Comparison of ENCODE assay signal across 26 cellular contexts in the genomic region with DNA sequence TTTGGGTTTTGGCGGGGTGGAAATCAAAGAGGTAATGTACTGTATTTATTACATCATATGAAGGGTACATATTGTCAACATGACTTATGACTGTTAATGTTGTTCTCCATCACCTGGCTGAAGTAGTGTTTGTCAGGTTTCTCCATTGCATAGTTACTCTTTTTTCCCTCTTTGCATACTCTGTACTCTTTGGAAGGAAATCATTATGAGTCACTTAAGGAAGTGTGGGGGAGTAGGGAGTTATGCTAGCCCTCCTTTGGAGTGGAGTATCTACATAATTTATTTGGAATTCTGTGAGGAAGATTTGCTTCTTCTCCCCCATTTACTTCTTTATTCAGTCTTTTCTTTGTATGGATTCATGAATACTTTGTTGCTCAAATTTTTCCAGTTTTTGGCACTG. TPM values are rescaled to one million over a fixed set of nuclear protein-coding genes. Genes with fewer than 3 reads are reported as not detected.
"Had no signal": no experiment of that assay in that cellular context is flagged by ENCODE, and none has a peak within 500 bp of the region (broad histone marks: within the 10 kb centered on the region; RNA-seq: fewer than 3 reads in every experiment).

No MANE protein-coding gene starts in this region.

- H3K27me3 ChIP-seq: right atrium auricular region had no signal

- H3K27ac Mint-ChIP-seq: activated CD4-positive, alpha-beta T cell treated with anti-CD3 and anti-CD28 coated beads for 36 hours; activated CD8-positive, alpha-beta T cell treated with anti-CD3 and anti-CD28 coated beads, Interleukin-2, amount 10 ng/mL, durations not matched to agents 7 days and 5 days; activated naive CD8-positive, alpha-beta T cell; activated T-cell treated with anti-CD3 and anti-CD28 coated beads, Interleukin-2, amount 50 U/mL, for 72 hours; natural killer cell treated with Interleukin-12 subunit alpha and Interleukin-12 subunit beta and Interleukin-15 and Interleukin-18, amount 100 ng/mL, for 72 hours; stimulated activated naive B cell treated with anti-CD40 and anti-IgM and Interleukin-4, amounts not matched to agents 10 μg/mL and 1 μg/mL and 100 μg/mL, for 72 hours had no signal

- H3K4me2 ChIP-seq: smooth muscle cell had no signal

- H3K4me1 Mint-ChIP-seq: activated CD4-positive, alpha-beta T cell treated with anti-CD3 and anti-CD28 coated beads for 36 hours had no signal

- H3K4me3 ChIP-seq: body of pancreas, coronary artery, dorsolateral prefrontal cortex, left ventricle myocardium inferior, lung, right atrium auricular region, smooth muscle cell, stomach, thyroid gland, upper lobe of left lung had no signal

- H3K9me3 ChIP-seq: body of pancreas, left ventricle myocardium inferior, right atrium auricular region, stomach, thyroid gland, upper lobe of left lung had no signal

- H3K4me3 Mint-ChIP-seq: activated CD4-positive, alpha-beta T cell treated with anti-CD3 and anti-CD28 coated beads for 36 hours; activated CD8-positive, alpha-beta T cell treated with anti-CD3 and anti-CD28 coated beads, Interleukin-2, amount 10 ng/mL, durations not matched to agents 7 days and 5 days; activated naive CD8-positive, alpha-beta T cell; activated T-cell treated with anti-CD3 and anti-CD28 coated beads, Interleukin-2, amount 50 U/mL, for 72 hours; natural killer cell treated with Interleukin-12 subunit alpha and Interleukin-12 subunit beta and Interleukin-15 and Interleukin-18, amount 100 ng/mL, for 72 hours; stimulated activated naive B cell treated with anti-CD40 and anti-IgM and Interleukin-4, amounts not matched to agents 10 μg/mL and 1 μg/mL and 100 μg/mL, for 72 hours had no signal

- H3K27ac ChIP-seq: body of pancreas, coronary artery, dorsolateral prefrontal cortex, left ventricle myocardium inferior, right atrium auricular region, stomach, thyroid gland, upper lobe of left lung had no signal

- DNase-seq: activated CD4-positive, alpha-beta T cell treated with anti-CD3 and anti-CD28 coated beads for 36 hours; activated CD4-positive, CD25-positive, alpha-beta regulatory T cell; activated CD8-positive, alpha-beta T cell treated with anti-CD3 and anti-CD28 coated beads, Interleukin-2, amount 10 ng/mL, durations not matched to agents 7 days and 5 days; activated naive CD4-positive, alpha-beta T cell treated with Interleukin-2 at 50 U/mL for 16 hours; activated T-cell treated with anti-CD3 and anti-CD28 coated beads for 4 hours; activated T-cell treated with anti-CD3 and anti-CD28 coated beads, Interleukin-2, amount 50 U/mL, for 72 hours; aorta; body of pancreas; dorsolateral prefrontal cortex; effector memory CD4-positive, alpha-beta T cell; foreskin melanocyte; left ventricle myocardium inferior; mesendoderm; stimulated activated CD4-positive, alpha-beta T cell treated with anti-CD3 and anti-CD28 coated beads, Interleukin-1b, Interleukin-23, amount 100 ng/mL, for 48 hours; stimulated activated naive B cell treated with anti-CD40 and anti-IgM and Interleukin-4, amounts not matched to agents 10 μg/mL and 1 μg/mL and 100 μg/mL, for 72 hours; stomach; thyroid gland; upper lobe of left lung had no signal

- ATAC-seq: activated CD4-positive, alpha-beta T cell treated with anti-CD3 and anti-CD28 coated beads for 36 hours; activated CD8-positive, alpha-beta T cell treated with anti-CD3 and anti-CD28 coated beads, Interleukin-2, amount 10 ng/mL, durations not matched to agents 7 days and 5 days; activated T-cell treated with anti-CD3 and anti-CD28 coated beads, Interleukin-2, amount 50 U/mL, for 72 hours; body of pancreas; natural killer cell treated with Interleukin-12 subunit alpha and Interleukin-12 subunit beta and Interleukin-15 and Interleukin-18, amount 100 ng/mL, for 72 hours; stimulated activated naive B cell treated with anti-CD40 and anti-IgM and Interleukin-4, amounts not matched to agents 10 μg/mL and 1 μg/mL and 100 μg/mL, for 72 hours had no signal

- H3K36me3 ChIP-seq: left ventricle myocardium inferior, right atrium auricular region, stomach, thyroid gland, upper lobe of left lung had no signal

- H3K36me3 Mint-ChIP-seq: activated naive CD8-positive, alpha-beta T cell; natural killer cell treated with Interleukin-12 subunit alpha and Interleukin-12 subunit beta and Interleukin-15 and Interleukin-18, amount 100 ng/mL, for 72 hours; stimulated activated naive B cell treated with anti-CD40 and anti-IgM and Interleukin-4, amounts not matched to agents 10 μg/mL and 1 μg/mL and 100 μg/mL, for 72 hours had no signal

- H3K9me3 Mint-ChIP-seq: stimulated activated naive B cell treated with anti-CD40 and anti-IgM and Interleukin-4, amounts not matched to agents 10 μg/mL and 1 μg/mL and 100 μg/mL, for 72 hours had no signal

RNA-seq across cellular contexts. Expression of a gene that starts 3.6 kb away (rescaled TPM):
- total RNA-seq: activated CD4-positive, alpha-beta T cell treated with anti-CD3 and anti-CD28 coated beads for 36 hours; activated CD8-positive, alpha-beta T cell treated with anti-CD3 and anti-CD28 coated beads, Interleukin-2, amount 10 ng/mL, durations not matched to agents 7 days and 5 days; activated T-cell treated with anti-CD3 and anti-CD28 coated beads, Interleukin-2, amount 50 U/mL, for 72 hours; epithelial cell of proximal tubule; myocyte; natural killer cell treated with Interleukin-12 subunit alpha and Interleukin-12 subunit beta and Interleukin-15 and Interleukin-18, amount 100 ng/mL, for 72 hours had no signal
